In genomic region chr4:168881754-168882153, GRCh38 we compare ENCODE assay signal across 12 cellular contexts.
DNase-seq lines count a peak whose midpoint lies in the region; ATAC-seq and TF ChIP-seq lines count a peak whose summit lies in the region.
"Had no signal": no experiment of that assay in that cellular context is flagged by ENCODE, and none has a peak within 500 bp of the region (broad histone marks: within the 10 kb centered on the region; RNA-seq: fewer than 3 reads in every experiment).

No MANE protein-coding gene starts in this region.

- 74% methylated on average over 1 of the region's 1 CpG for WGBS in urinary bladder
- WGBS in tibial nerve, 2 donors, result 75 to 76% methylated on average over 1 of the region's 1 CpG

- no peaks in the 10 kb centered on the region for H3K36me3 ChIP-seq in urinary bladder (ENCODE audit: insufficient read depth)
- peaks cover 0 to 16% (median 0%) of the 10 kb centered on the region in 3 donors for H3K36me3 ChIP-seq in tibial nerve

- H3K27ac ChIP-seq in urinary bladder (ENCODE audit: low read depth) (peak overlapping the region; percentile 48), tibial nerve (peak overlapping the region in 1 of 4 donors; percentile 30)

- peak; percentile 4 for ATAC-seq in GM21529 (IDR thresholded peaks at IDR 0.05; ENCODE audit: unreplicated experiment)

- DNase-seq in LHCN-M2 (ENCODE audit: low read depth), result peak; percentile 39
- DNase-seq in kidney glomerular epithelial cell (lab: John Stamatoyannopoulos, UW), result peak; percentile 29
- DNase-seq in NOMO-1 treated with dmso at 0.1 percent for 144 hours (lab: John Stamatoyannopoulos, UW; ENCODE audit: unreplicated experiment), result no peak
- no peak for DNase-seq in tibial nerve (ENCODE audit: low spot score in 2 of 2)
- no peak for DNase-seq in NCI-H1105 (lab: John Stamatoyannopoulos, UW)
- DNase-seq: activated CD4-positive, alpha-beta memory T cell treated with anti-CD3 and anti-CD28 coated beads for 36 hours; DMS53; H7; NCI-H1105 treated with DMSO at 0.1 percent for 48 hours; retina had no signal

- H3K27me3 ChIP-seq in tibial nerve, result no peaks in the 10 kb centered on the region

- no peaks in the 10 kb centered on the region for H3K9me3 ChIP-seq in tibial nerve

- no peaks in the 10 kb centered on the region for H3K4me1 ChIP-seq in urinary bladder (ENCODE audit: insufficient read depth)
- H3K4me1 ChIP-seq in tibial nerve, result peaks cover 0 to 62% (median 13%) of the 10 kb centered on the region in 4 donors

- no peak for TF ChIP-seq POLR2A in tibial nerve (IDR thresholded peaks at IDR 0.05)

- TF ChIP-seq EP300 in tibial nerve (IDR thresholded peaks at IDR 0.05), result no peak

- no peak overlapping the region for H3K4me3 ChIP-seq in urinary bladder (ENCODE audit: low read depth, low read length)
- no peak overlapping the region for H3K4me3 ChIP-seq in tibial nerve

- TF ChIP-seq CTCF in tibial nerve (IDR thresholded peaks at IDR 0.05), result no peak

Comparison
In these comparisons a context has a peak if more than half of its experiments do, and no peak if none do; other contexts are left out.
1. DNase-seq: peak in LHCN-M2 (single experiment) and kidney glomerular epithelial cell (single experiment); none in NOMO-1 treated with dmso at 0.1 percent for 144 hours (single experiment), tibial nerve (0 of 2) and NCI-H1105 (single experiment).